Comparison of ENCODE assay signal across 8 cellular contexts in the genomic region with DNA sequence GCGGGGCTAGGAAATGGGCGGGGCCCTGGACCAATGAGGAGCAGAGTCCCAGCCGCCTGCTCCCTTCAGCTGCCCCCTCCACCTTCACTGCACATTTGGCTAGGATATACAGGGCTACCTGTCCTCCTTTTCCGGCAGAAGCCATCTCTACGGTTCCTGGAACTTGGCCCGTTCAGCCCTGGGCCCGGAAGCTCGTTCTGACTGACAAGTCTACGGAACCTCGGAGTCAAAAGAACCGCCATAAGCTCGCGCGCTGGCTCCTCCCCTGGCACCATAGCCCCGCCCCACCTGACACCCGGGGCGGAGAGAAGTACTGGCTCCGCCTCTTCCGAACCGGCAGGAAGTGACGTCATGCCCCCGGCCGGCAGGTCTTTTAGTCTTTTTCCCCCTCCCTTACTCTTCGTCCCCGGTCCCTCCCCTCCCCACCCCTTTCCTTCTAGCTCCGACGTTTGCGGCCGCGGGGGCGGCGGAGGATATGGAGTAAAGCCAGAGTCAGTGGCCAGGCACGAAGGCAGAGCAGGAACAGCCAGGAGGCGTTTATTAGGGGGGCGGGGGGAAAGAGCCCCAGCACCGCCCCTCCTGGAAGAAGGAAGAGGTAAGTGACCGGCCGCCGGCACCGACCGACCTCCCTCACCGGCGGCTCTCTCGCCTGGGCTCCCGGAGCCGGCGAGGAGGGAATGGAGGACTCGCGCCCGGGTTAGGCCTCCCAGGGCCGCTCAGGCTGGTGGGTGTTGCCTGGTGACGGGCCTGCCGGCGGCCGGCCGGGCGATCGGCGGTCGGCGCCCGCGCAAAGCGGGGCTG. TPM values are rescaled to one million over a fixed set of nuclear protein-coding genes. Genes with fewer than 3 reads are reported as not detected.
DNase-seq lines count a peak whose midpoint lies in the region; ATAC-seq, FAIRE-seq and TF ChIP-seq lines count a peak whose summit lies in the region.

A gene (minus strand): TSS at position 278 of the 801 bp plus-strand sequence. CDS start 3 bp downstream, at position 275.
A gene with protein sequence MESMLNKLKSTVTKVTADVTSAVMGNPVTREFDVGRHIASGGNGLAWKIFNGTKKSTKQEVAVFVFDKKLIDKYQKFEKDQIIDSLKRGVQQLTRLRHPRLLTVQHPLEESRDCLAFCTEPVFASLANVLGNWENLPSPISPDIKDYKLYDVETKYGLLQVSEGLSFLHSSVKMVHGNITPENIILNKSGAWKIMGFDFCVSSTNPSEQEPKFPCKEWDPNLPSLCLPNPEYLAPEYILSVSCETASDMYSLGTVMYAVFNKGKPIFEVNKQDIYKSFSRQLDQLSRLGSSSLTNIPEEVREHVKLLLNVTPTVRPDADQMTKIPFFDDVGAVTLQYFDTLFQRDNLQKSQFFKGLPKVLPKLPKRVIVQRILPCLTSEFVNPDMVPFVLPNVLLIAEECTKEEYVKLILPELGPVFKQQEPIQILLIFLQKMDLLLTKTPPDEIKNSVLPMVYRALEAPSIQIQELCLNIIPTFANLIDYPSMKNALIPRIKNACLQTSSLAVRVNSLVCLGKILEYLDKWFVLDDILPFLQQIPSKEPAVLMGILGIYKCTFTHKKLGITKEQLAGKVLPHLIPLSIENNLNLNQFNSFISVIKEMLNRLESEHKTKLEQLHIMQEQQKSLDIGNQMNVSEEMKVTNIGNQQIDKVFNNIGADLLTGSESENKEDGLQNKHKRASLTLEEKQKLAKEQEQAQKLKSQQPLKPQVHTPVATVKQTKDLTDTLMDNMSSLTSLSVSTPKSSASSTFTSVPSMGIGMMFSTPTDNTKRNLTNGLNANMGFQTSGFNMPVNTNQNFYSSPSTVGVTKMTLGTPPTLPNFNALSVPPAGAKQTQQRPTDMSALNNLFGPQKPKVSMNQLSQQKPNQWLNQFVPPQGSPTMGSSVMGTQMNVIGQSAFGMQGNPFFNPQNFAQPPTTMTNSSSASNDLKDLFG (plus strand): TSS at position 376 of the 801 bp plus-strand sequence. CDS start 15,794 bp downstream, outside the sequence.

- peak; percentile 91 for ATAC-seq in GM18502 (IDR thresholded peaks at IDR 0.05; ENCODE audit: poor library complexity, unreplicated experiment)
- ATAC-seq in HG02943 (IDR thresholded peaks at IDR 0.05; ENCODE audit: low read depth, unreplicated experiment) = peak; percentile 92
- peak; percentile 97 to 98 (median 97) for ATAC-seq in psoas muscle

- no peaks in the 10 kb centered on the region for H3K9me3 ChIP-seq in ascending aorta
- no peaks in the 10 kb centered on the region for H3K9me3 ChIP-seq in right atrium auricular region
- no peaks in the 10 kb centered on the region for H3K9me3 ChIP-seq in psoas muscle

- DNase-seq in NCI-H187 (lab: John Stamatoyannopoulos, UW) (peak; percentile 92 to 99), T-helper 2 cell (peak; percentile 87 to 93 (median 92)), ascending aorta (ENCODE audit: low spot score in 2 of 2) (peak; percentile 92 to 98), right atrium auricular region (ENCODE audit: low spot score) (peak; percentile 98), psoas muscle (peak; percentile 94 to 97), urothelium cell line (ENCODE audit: low spot score) (peak; percentile 87)

- peak within 1 kb of the TSS; percentile 97 to 98 for H3K27ac ChIP-seq in ascending aorta
- peak within 1 kb of the TSS; percentile 97 to 99 for H3K27ac ChIP-seq in right atrium auricular region
- peak within 1 kb of the TSS; percentile 97 for H3K27ac ChIP-seq in psoas muscle

- intact Hi-C loops in ascending aorta (cut with DNase I) (loop anchor here (1.0 to 10.0 kb wide), 5 partner anchors 67 to 1752 kb away; a partner anchor contains a TSS), psoas muscle (cut with DNase I) (loop anchor here (5.0 kb wide), 2 partner anchors 65 to 125 kb away; a partner anchor contains a TSS)

- H3K4me1 ChIP-seq in ascending aorta (peaks cover 0 to 22% of the 10 kb centered on the region in 2 donors), right atrium auricular region (peaks cover 0 to 27% of the 10 kb centered on the region in 2 donors), psoas muscle (peaks cover 18% of the 10 kb centered on the region)

- WGBS in psoas muscle, 3 donors = 0% methylated on average over 52 to 64 of the region's 64 CpGs

- H3K27me3 ChIP-seq in ascending aorta (no peaks in the 10 kb centered on the region), right atrium auricular region (no peaks in the 10 kb centered on the region), psoas muscle (ENCODE audit: insufficient read depth in 3 of 3, low read length in 2 of 3) (no peaks in the 10 kb centered on the region)

- no peaks in the 10 kb centered on the region for H3K36me3 ChIP-seq in ascending aorta
- H3K36me3 ChIP-seq in right atrium auricular region = no peaks in the 10 kb centered on the region
- H3K36me3 ChIP-seq in psoas muscle (ENCODE audit: insufficient read depth in 1 of 2, low read depth in 1 of 2) = no peaks in the 10 kb centered on the region

- no peak for FAIRE-seq in urothelium cell line (lab: Jason Lieb, UNC)

- no peak for TF ChIP-seq CTCF in ascending aorta (IDR thresholded peaks at IDR 0.05)
- peak in 1 of 2 donors; percentile 15 for TF ChIP-seq CTCF in right atrium auricular region (IDR thresholded peaks at IDR 0.05)
- no peak for TF ChIP-seq CTCF in psoas muscle (IDR thresholded peaks at IDR 0.05)

- peak within 1 kb of the TSS; percentile 95 to 100 for H3K4me3 ChIP-seq in ascending aorta
- peak within 1 kb of the TSS; percentile 76 to 97 for H3K4me3 ChIP-seq in right atrium auricular region
- peak within 1 kb of the TSS; percentile 96 for H3K4me3 ChIP-seq in psoas muscle

RNA-seq across cellular contexts. Expression of the first gene that starts in this region (rescaled TPM):
- total RNA-seq in ascending aorta (not detected), right atrium auricular region (under 1 TPM in 1 of 2 donors, not detected in 1; 0.44 TPM), psoas muscle (1 to 10 TPM in 1 of 4 donors, under 1 TPM in 2, not detected in 1; 0.32 to 1.4 (median 0.47) TPM)
- polyA plus RNA-seq in psoas muscle = under 1 TPM in 2 of 3 donors, not detected in 1; 0.14 to 0.65 TPM

RNA-seq across cellular contexts. Expression of the second gene that starts in this region (rescaled TPM):
- 11.6 TPM for total RNA-seq in ascending aorta
- total RNA-seq in right atrium auricular region = 10 to 100 TPM; 21.1 to 36.9 TPM
- total RNA-seq in psoas muscle = 10 to 100 TPM; 23.3 to 29.0 (median 28.3) TPM
- 10 to 100 TPM in 2 of 3 donors, 1 to 10 TPM in 1; 9.7 to 21.6 (median 19.3) TPM for polyA plus RNA-seq in psoas muscle

Comparison
In these comparisons a context has a peak if more than half of its experiments do, and no peak if none do; other contexts are left out.
1. Peak in every context shown above with its lines: DNase-seq, ATAC-seq, H3K4me3 ChIP-seq and H3K27ac ChIP-seq.